13 cellular contexts compared by ENCODE assay signal in genomic region chr10:36450385-36450784, GRCh38.
DNase-seq lines count a peak whose midpoint lies in the region; ATAC-seq, FAIRE-seq and TF ChIP-seq lines count a peak whose summit lies in the region.
"Had no signal": no experiment of that assay in that cellular context is flagged by ENCODE, and none has a peak within 500 bp of the region (broad histone marks: within the 10 kb centered on the region; RNA-seq: fewer than 3 reads in every experiment).

No MANE protein-coding gene starts in this region.

- H3K4me1 ChIP-seq in HEK293 (ENCODE audit: control insufficient read depth, insufficient read depth, low read length) (peaks cover 17% of the 10 kb centered on the region), H1 (replicated peaks in 1 of 4; ENCODE audit: control insufficient read depth in 3 of 4, insufficient read depth in 4 of 4, low read length in 3 of 4) (peaks cover 0 to 9% (median 8%) of the 10 kb centered on the region in 4 experiments; a peak in 5 of 7 replicates), upper lobe of left lung (no peaks in the 10 kb centered on the region), kidney (ENCODE audit: control insufficient read depth in 1 of 2, insufficient read depth in 1 of 2, low read depth in 1 of 2, low read length in 2 of 2) (peaks cover 0 to 3% of the 10 kb centered on the region in 2 donors)
- H3K4me1 ChIP-seq: gastrocnemius medialis, SJCRH30 had no signal

- intact Hi-C loops in kidney (cut with DNase I), result no loop called here

- no peak overlapping the region for H3K14ac ChIP-seq in H1 (ENCODE audit: insufficient read length)

- peak overlapping the region; percentile 94; the same call in 1 of the 2 replicates for H2BK5ac ChIP-seq in H1 (ENCODE audit: low read depth, low read length)

- peak overlapping the region; percentile 19 for H3K4ac ChIP-seq in H1 (replicated peaks; ENCODE audit: insufficient read length, low read depth, low read length)

- peak overlapping the region; percentile 88 for H4K5ac ChIP-seq in H1 (ENCODE audit: insufficient read length, low read depth, low read length)

- DNase-seq in H1 (ENCODE audit: low read depth in 1 of 2, low spot score in 2 of 2) (no peak), medulla oblongata (ENCODE audit: extremely low spot score) (peak; percentile 5), upper lobe of left lung (no peak), NCI-H446 (lab: John Stamatoyannopoulos, UW) (no peak), kidney (no peak), WERI-Rb-1 (no peak)
- DNase-seq: cerebellar nuclear complex; gastrocnemius medialis; NCI-H2227 treated with DMSO at 0.1 percent for 48 hours; SJCRH30; stimulated activated CD8-positive, alpha-beta memory T cell treated with anti-CD3 and anti-CD28 coated beads, Interleukin-4, amount 100 ng/mL, for 48 hours had no signal

- peak overlapping the region; percentile 65 for H3K18ac ChIP-seq in H1 (ENCODE audit: extremely low read depth, low read length)

- peak overlapping the region; percentile 43; the same call in 1 of the 2 replicates for H2AFZ ChIP-seq in H1 (ENCODE audit: low read length)

- H2AK5ac ChIP-seq in H1 (ENCODE audit: low read depth, low read length), result no peak overlapping the region

- H3K27me3 ChIP-seq in H1 (replicated peaks in 1 of 4; ENCODE audit: control insufficient read depth in 3 of 4, extremely low read depth in 1 of 4, insufficient read depth in 3 of 4, low read length in 3 of 4), result 0 out of 7 replicates have a peak, but pooled peaks cover 0 to 2% (median 0%) of the 10 kb centered on the region in 4 experiments
- H3K27me3 ChIP-seq in upper lobe of left lung, result no peaks in the 10 kb centered on the region
- H3K27me3 ChIP-seq in WERI-Rb-1 (ENCODE audit: insufficient read depth, low read depth, severe bottlenecking), result no peaks in the 10 kb centered on the region
- H3K27me3 ChIP-seq: gastrocnemius medialis, SJCRH30 had no signal

- peak overlapping the region; percentile 80; the same call in 1 of the 2 replicates for H2BK20ac ChIP-seq in H1 (ENCODE audit: low read length)

- H3K9me3 ChIP-seq in HEK293 (ENCODE audit: control insufficient read depth, insufficient read depth, low read depth, low read length), result no peaks in the 10 kb centered on the region
- H3K9me3 ChIP-seq in H1 (ENCODE audit: insufficient read depth in 2 of 2, low read depth in 1 of 2, low read length in 1 of 2), result peaks cover 0 to 11% of the 10 kb centered on the region in 2 experiments; a peak in 3 of 4 replicates
- no peaks in the 10 kb centered on the region for H3K9me3 ChIP-seq in upper lobe of left lung
- no peaks in the 10 kb centered on the region for H3K9me3 ChIP-seq in kidney (ENCODE audit: control insufficient read depth in 1 of 2, low read length in 2 of 2)
- H3K9me3 ChIP-seq in WERI-Rb-1 (ENCODE audit: severe bottlenecking), result no peaks in the 10 kb centered on the region
- H3K9me3 ChIP-seq: gastrocnemius medialis, SJCRH30 had no signal

- H3K27ac ChIP-seq in HEK293 (ENCODE audit: extremely low read depth, low read depth, low read length), result peak overlapping the region; percentile 12; the same call in 1 of the 2 replicates
- no peak overlapping the region for H3K27ac ChIP-seq in H1 (ENCODE audit: low read depth, low read length)
- peak overlapping the region in 1 of 4 donors; percentile 7 for H3K27ac ChIP-seq in upper lobe of left lung
- no peak overlapping the region for H3K27ac ChIP-seq in kidney (ENCODE audit: low read depth in 2 of 2, low read length in 2 of 2)
- H3K27ac ChIP-seq in WERI-Rb-1, result no peak overlapping the region
- H3K27ac ChIP-seq: gastrocnemius medialis, SJCRH30 had no signal

- H3K4me3 ChIP-seq in HEK293 (ENCODE audit: low read depth, low read length) (no peak overlapping the region), H1 (ENCODE audit: extremely low read depth in 1 of 4, insufficient read depth in 2 of 4, low read depth in 3 of 4, low read length in 4 of 4) (no peak overlapping the region), upper lobe of left lung (no peak overlapping the region), kidney (ENCODE audit: low read length in 2 of 2) (no peak overlapping the region), WERI-Rb-1 (ENCODE audit: low read depth, low read length) (no peak overlapping the region)
- H3K4me3 ChIP-seq: gastrocnemius medialis, SJCRH30 had no signal

- H3K23ac ChIP-seq in H1 (ENCODE audit: insufficient read length), result peak overlapping the region; percentile 95

- peak overlapping the region; percentile 99 for H2BK12ac ChIP-seq in H1 (ENCODE audit: low read depth, low read length)

- H3K9ac ChIP-seq in H1 (replicated peaks in 1 of 4; ENCODE audit: extremely low read depth in 1 of 4, low read depth in 3 of 4, low read length in 3 of 4) (no peak overlapping the region), kidney (ENCODE audit: low read length in 2 of 2) (no peak overlapping the region)

- no peak for TF ChIP-seq RAD21 in H1 (IDR thresholded peaks at IDR 0.05 in 1 of 2, conservative IDR thresholded peaks at IDR 0.05 in 1 of 2; ENCODE audit: low read depth in 2 of 2, low read length in 2 of 2)

- peak overlapping the region; percentile 97 for H2BK120ac ChIP-seq in H1 (replicated peaks; ENCODE audit: low read depth, low read length)

- no peaks in the 10 kb centered on the region for H3K79me1 ChIP-seq in H1 (ENCODE audit: low read depth, low read length)

- peaks cover 2% of the 10 kb centered on the region; the same call in 1 of the 2 replicates for H3K23me2 ChIP-seq in H1 (ENCODE audit: low read depth, low read length)

- H3K4me2 ChIP-seq in H1 (ENCODE audit: insufficient read depth in 1 of 2, low read depth in 2 of 2, low read length in 2 of 2), result peak overlapping the region; percentile 19 to 47; a peak in 2 of 4 replicates

- TF ChIP-seq POLR2A in H1 (IDR thresholded peaks at IDR 0.05; ENCODE audit: control extremely low read depth in 1 of 2, low read depth in 2 of 2, low read length in 2 of 2) (no peak), upper lobe of left lung (IDR thresholded peaks at IDR 0.05) (no peak)

- H4K20me1 ChIP-seq in H1 (replicated peaks in 1 of 2; ENCODE audit: control insufficient read depth in 1 of 2, insufficient read depth in 2 of 2, low read length in 2 of 2), result no peaks in the 10 kb centered on the region

- CTCF ChIA-PET in HEK293 (lab: Yijun Ruan, JAX) (interaction anchor here (0.6 kb wide), 1 partner anchor 810 kb away, joined by 4 read pairs; no protein-coding TSS in a partner anchor), H1 (lab: Charles Lee; ENCODE audit: partially characterized antibody) (interaction anchor here (0.6 kb wide), 1 partner anchor 827 kb away, joined by 3 read pairs; no protein-coding TSS in a partner anchor)

- H3K79me2 ChIP-seq in H1 (ENCODE audit: control insufficient read depth in 1 of 2, insufficient read depth in 2 of 2, low read length in 2 of 2), result no peaks in the 10 kb centered on the region

- H3K36me3 ChIP-seq in HEK293 (ENCODE audit: control insufficient read depth in 2 of 2, insufficient read depth in 1 of 2, low read length in 2 of 2), result no peaks in the 10 kb centered on the region
- H3K36me3 ChIP-seq in H1 (ENCODE audit: control insufficient read depth in 2 of 4, insufficient read depth in 4 of 4, low read length in 3 of 4), result no peaks in the 10 kb centered on the region
- no peaks in the 10 kb centered on the region for H3K36me3 ChIP-seq in upper lobe of left lung
- no peaks in the 10 kb centered on the region for H3K36me3 ChIP-seq in kidney (ENCODE audit: control insufficient read depth in 1 of 2, insufficient read depth in 2 of 2, low read length in 2 of 2)
- no peaks in the 10 kb centered on the region for H3K36me3 ChIP-seq in WERI-Rb-1
- H3K36me3 ChIP-seq: gastrocnemius medialis, SJCRH30 had no signal

- POLR2A ChIA-PET in HEK293 (lab: Yijun Ruan, JAX), result no interaction called here
- POLR2A ChIA-PET in H1 (lab: Charles Lee; ENCODE audit: partially characterized antibody), result no interaction called here

- WGBS in H1 (ENCODE audit: extremely low coverage in 1 of 2, insufficient coverage in 1 of 2, insufficient read length in 1 of 2, insufficient replicate concordance in 2 of 2, low coverage in 1 of 2, low lambda C conversion rate in 2 of 2, missing lambda C conversion rate in 1 of 2), 2 experiments, result 80% methylated on average over 8 of the region's 8 CpGs; no CpG with 5 or more reads in 1 of the 2 experiments
- 60 to 61% methylated on average over 8 of the region's 8 CpGs for WGBS in upper lobe of left lung, 2 donors

- H3K56ac ChIP-seq in H1 (replicated peaks; ENCODE audit: insufficient read length, low read depth, low read length), result no peak overlapping the region

- no peak for TF ChIP-seq EP300 in H1 (IDR thresholded peaks at IDR 0.05; ENCODE audit: borderline replicate concordance in 1 of 2, low read depth in 2 of 2, low read length in 2 of 2)
- TF ChIP-seq EP300 in upper lobe of left lung (IDR thresholded peaks at IDR 0.05), result no peak

- peak overlapping the region; percentile 54; the same call in 1 of the 2 replicates for H2BK15ac ChIP-seq in H1 (ENCODE audit: low read length)

- FAIRE-seq in H1 (lab: Jason Lieb, UNC), result no peak
- no peak for FAIRE-seq in kidney (lab: Jason Lieb, UNC)

- H4K91ac ChIP-seq in H1 (replicated peaks; ENCODE audit: insufficient read length, low read length), result peak overlapping the region; percentile 5

- peak; percentile 51 to 89 for ATAC-seq in upper lobe of left lung (ENCODE audit: low FRiP score in 2 of 2)
- ATAC-seq: activated T-helper 17 cell treated with anti-CD3 and anti-CD28 coated beads, Interleukin-2, amount 50 U/mL, for 72 hours; gastrocnemius medialis had no signal

- H4K8ac ChIP-seq in H1 (ENCODE audit: extremely low read depth, insufficient read depth, low read length), result no peak overlapping the region; the same call in 1 of the 2 replicates

- TF ChIP-seq CTCF in HEK293 (tag by site-specific recombination; IDR thresholded peaks at IDR 0.05) (no peak), H1 (IDR thresholded peaks at IDR 0.05; ENCODE audit: control extremely low read depth in 1 of 3, insufficient read depth in 1 of 3, low read depth in 1 of 3, low read length in 3 of 3) (no peak), upper lobe of left lung (IDR thresholded peaks at IDR 0.05) (no peak), kidney (IDR thresholded peaks at IDR 0.05; ENCODE audit: borderline replicate concordance, extremely low read depth, insufficient read depth) (no peak), WERI-Rb-1 (IDR thresholded peaks at IDR 0.05; ENCODE audit: low read depth, low read length) (no peak)

TF ChIP-seq in HEK293, 187 proteins besides CTCF, POLR2A, EP300 and RAD21 (continues in another document):
- no peak for TF ChIP-seq ZNF366 (tag by site-specific recombination; conservative IDR thresholded peaks at IDR 0.05)
- TF ChIP-seq PRDM1 (tag by site-specific recombination; IDR thresholded peaks at IDR 0.05), result no peak
- peak; percentile 56 for TF ChIP-seq ZFHX2 (tag by site-specific recombination; conservative IDR thresholded peaks at IDR 0.05)
- no peak for TF ChIP-seq ZBTB1 (tag by site-specific recombination; IDR thresholded peaks at IDR 0.05)

TF ChIP-seq in H1, 55 proteins besides CTCF, POLR2A, EP300 and RAD21 (continues in another document):
- TF ChIP-seq EGR1 (IDR thresholded peaks at IDR 0.05; ENCODE audit: borderline replicate concordance, low read depth, low read length) (no peak), KDM5A (IDR thresholded peaks at IDR 0.05; ENCODE audit: low read length) (no peak), HDAC2 (IDR thresholded peaks at IDR 0.05; ENCODE audit: borderline replicate concordance in 1 of 2, low read depth in 2 of 2, low read length in 2 of 2) (no peak), ZNF274 (IDR thresholded peaks at IDR 0.05; ENCODE audit: borderline replicate concordance, extremely low read depth, low read length) (no peak)
